Comparison of ENCODE assay signal across 8 cellular contexts in genomic region chr6:167827062-167827587, GRCh38. TPM values are rescaled to one million over a fixed set of nuclear protein-coding genes. Genes with fewer than 3 reads are reported as not detected.
DNase-seq lines count a peak whose midpoint lies in the region; ATAC-seq and TF ChIP-seq lines count a peak whose summit lies in the region.

No MANE protein-coding gene starts in this region.

- no peaks in the 10 kb centered on the region for H3K9me3 ChIP-seq in hepatocyte (ENCODE audit: low read depth)

- peaks cover 47% of the 10 kb centered on the region for H3K4me1 Mint-ChIP-seq in activated CD4-positive, alpha-beta memory T cell treated with anti-CD3 and anti-CD28 coated beads for 36 hours (ENCODE audit: low read depth)
- H3K4me1 Mint-ChIP-seq in stimulated activated naive B cell treated with anti-CD40 and anti-IgM and Interleukin-4, amounts not matched to agents 10 μg/mL and 1 μg/mL and 100 μg/mL, for 72 hours = peaks cover 15 to 28% of the 10 kb centered on the region in 2 donors

- CTCF ChIA-PET in activated CD4-positive, alpha-beta memory T cell treated with anti-CD3 and anti-CD28 coated beads for 36 hours (lab: Charles Lee) = no interaction called here

- no peak overlapping the region for H2AFZ ChIP-seq in hepatocyte

- H3K79me2 ChIP-seq in hepatocyte = peaks cover 45% of the 10 kb centered on the region

- H3K27me3 Mint-ChIP-seq in activated CD4-positive, alpha-beta memory T cell treated with anti-CD3 and anti-CD28 coated beads for 36 hours = peaks cover 57% of the 10 kb centered on the region
- peaks cover 37 to 58% of the 10 kb centered on the region in 2 donors for H3K27me3 Mint-ChIP-seq in stimulated activated naive B cell treated with anti-CD40 and anti-IgM and Interleukin-4, amounts not matched to agents 10 μg/mL and 1 μg/mL and 100 μg/mL, for 72 hours

- peak overlapping the region; percentile 97 for H3K27ac ChIP-seq in hepatocyte

- no peak overlapping the region for H3K27ac Mint-ChIP-seq in activated CD4-positive, alpha-beta memory T cell treated with anti-CD3 and anti-CD28 coated beads for 36 hours
- no peak overlapping the region for H3K27ac Mint-ChIP-seq in stimulated activated naive B cell treated with anti-CD40 and anti-IgM and Interleukin-4, amounts not matched to agents 10 μg/mL and 1 μg/mL and 100 μg/mL, for 72 hours

- TF ChIP-seq CTCF in GM10266 (IDR thresholded peaks at IDR 0.05; ENCODE audit: control insufficient read depth, insufficient read depth, low read depth, missing control alignments) = no peak
- no peak for TF ChIP-seq CTCF in hepatocyte (IDR thresholded peaks at IDR 0.05; ENCODE audit: poor library complexity)

- peak overlapping the region; percentile 75 for H3K4me3 Mint-ChIP-seq in activated CD4-positive, alpha-beta memory T cell treated with anti-CD3 and anti-CD28 coated beads for 36 hours
- peak overlapping the region; percentile 85 to 86 for H3K4me3 Mint-ChIP-seq in stimulated activated naive B cell treated with anti-CD40 and anti-IgM and Interleukin-4, amounts not matched to agents 10 μg/mL and 1 μg/mL and 100 μg/mL, for 72 hours

- 0% methylated on average over 5 of the region's 77 CpGs for WGBS in hepatocyte (ENCODE audit: low lambda C conversion rate, missing lambda C conversion rate)

- H3K4me3 ChIP-seq in hepatocyte = peak overlapping the region; percentile 86

- POLR2A ChIA-PET in activated CD4-positive, alpha-beta memory T cell treated with anti-CD3 and anti-CD28 coated beads for 36 hours (lab: Charles Lee) = no interaction called here

- ATAC-seq in GM19463 (IDR thresholded peaks at IDR 0.05; ENCODE audit: unreplicated experiment) (peak; percentile 33), HG03432 (IDR thresholded peaks at IDR 0.05; ENCODE audit: unreplicated experiment) (peak; percentile 54)
- peak; percentile 54 to 64 for ATAC-seq in stimulated activated naive B cell treated with anti-CD40 and anti-IgM and Interleukin-4, amounts not matched to agents 10 μg/mL and 1 μg/mL and 100 μg/mL, for 72 hours (replicated peaks)

- no peaks in the 10 kb centered on the region for H3K36me3 ChIP-seq in hepatocyte (replicated peaks; ENCODE audit: insufficient read depth, low read depth)

- no peaks in the 10 kb centered on the region for H3K9me3 Mint-ChIP-seq in activated CD4-positive, alpha-beta memory T cell treated with anti-CD3 and anti-CD28 coated beads for 36 hours
- H3K9me3 Mint-ChIP-seq in stimulated activated naive B cell treated with anti-CD40 and anti-IgM and Interleukin-4, amounts not matched to agents 10 μg/mL and 1 μg/mL and 100 μg/mL, for 72 hours = no peaks in the 10 kb centered on the region

- H3K4me2 ChIP-seq in hepatocyte = no peak overlapping the region

- H3K4me1 ChIP-seq in hepatocyte (ENCODE audit: insufficient read depth) = peaks cover 20% of the 10 kb centered on the region

- H4K20me1 ChIP-seq in hepatocyte (ENCODE audit: insufficient read depth, poor library complexity, severe bottlenecking) = peaks cover 42% of the 10 kb centered on the region

- intact Hi-C loops in activated CD4-positive, alpha-beta memory T cell treated with anti-CD3 and anti-CD28 coated beads for 36 hours (cut with micrococcal nuclease) = loop anchor here (2.0 kb wide), 1 partner anchor 476 kb away; no protein-coding TSS in a partner anchor

- no peaks in the 10 kb centered on the region for H3K27me3 ChIP-seq in hepatocyte

- H3K9me2 ChIP-seq in hepatocyte (replicated peaks; ENCODE audit: insufficient read depth) = no peaks in the 10 kb centered on the region

- H3K36me3 Mint-ChIP-seq in activated CD4-positive, alpha-beta memory T cell treated with anti-CD3 and anti-CD28 coated beads for 36 hours = no peaks in the 10 kb centered on the region
- peaks cover 0 to 4% of the 10 kb centered on the region in 2 donors for H3K36me3 Mint-ChIP-seq in stimulated activated naive B cell treated with anti-CD40 and anti-IgM and Interleukin-4, amounts not matched to agents 10 μg/mL and 1 μg/mL and 100 μg/mL, for 72 hours

- peak; percentile 87 for DNase-seq in GM10266 (ENCODE audit: extremely low spot score)
- peak; percentile 25 for DNase-seq in activated CD4-positive, alpha-beta memory T cell treated with anti-CD3 and anti-CD28 coated beads for 36 hours
- DNase-seq in hepatocyte (ENCODE audit: low spot score) = no peak
- DNase-seq in stimulated activated naive B cell treated with anti-CD40 and anti-IgM and Interleukin-4, amounts not matched to agents 10 μg/mL and 1 μg/mL and 100 μg/mL, for 72 hours = peak; percentile 20
- DNase-seq in central memory CD4-positive, alpha-beta T cell = no peak
- no peak for DNase-seq in KG1 (lab: John Stamatoyannopoulos, UW)

RNA-seq across cellular contexts. Expression of gene AFDN, which starts 0.4 kb away (rescaled TPM):
- 10 to 100 TPM; 39.0 to 39.3 TPM for total RNA-seq in activated CD4-positive, alpha-beta memory T cell treated with anti-CD3 and anti-CD28 coated beads for 36 hours
- total RNA-seq in hepatocyte = 192 and 198 TPM in 2 replicates
- 130 and 173 TPM in 2 replicates for polyA plus RNA-seq in hepatocyte

Comparison
In these comparisons a context has a peak if more than half of its experiments do, and no peak if none do; other contexts are left out.
1. DNase-seq: peak in GM10266 (single experiment), activated CD4-positive, alpha-beta memory T cell treated with anti-CD3 and anti-CD28 coated beads for 36 hours (single experiment) and stimulated activated naive B cell treated with anti-CD40 and anti-IgM and Interleukin-4, amounts not matched to agents 10 μg/mL and 1 μg/mL and 100 μg/mL, for 72 hours (single experiment); none in hepatocyte (single experiment), central memory CD4-positive, alpha-beta T cell (single experiment) and KG1 (single experiment).
2. Peak in every context shown above with its lines, with median percentiles within 50 percentile points of each other: ATAC-seq.